ENCODE assay signal across 1 cellular context in genomic region chr10:101285519-101286070, GRCh38.
TF ChIP-seq lines count a peak whose summit lies in the region.

No MANE protein-coding gene starts in this region.

TF ChIP-seq in H1, 55 proteins besides CTCF, POLR2A, EP300 and RAD21 (continued from another document):
- TF ChIP-seq MAX (IDR thresholded peaks at IDR 0.05): peak; percentile 95
- no peak for TF ChIP-seq CBX8 (IDR thresholded peaks at IDR 0.05; ENCODE audit: borderline replicate concordance, low read depth, low read length)
- peak; percentile 86 for TF ChIP-seq CTBP2 (IDR thresholded peaks at IDR 0.05; ENCODE audit: borderline replicate concordance, insufficient read depth, insufficient read length, low read length)
- TF ChIP-seq E2F6 (IDR thresholded peaks at IDR 0.05): peak; percentile 97
- TF ChIP-seq FOSL1 (IDR thresholded peaks at IDR 0.05; ENCODE audit: insufficient read depth, low read depth, low read length): no peak
- TF ChIP-seq BCL11A (IDR thresholded peaks at IDR 0.05; ENCODE audit: low read depth in 2 of 2, low read length in 2 of 2): no peak
- TF ChIP-seq ZNF274 (IDR thresholded peaks at IDR 0.05; ENCODE audit: borderline replicate concordance, extremely low read depth, low read length): no peak
- TF ChIP-seq SIN3A (conservative IDR thresholded peaks at IDR 0.05 in 1 of 2, IDR thresholded peaks at IDR 0.05 in 1 of 2; ENCODE audit: low read depth in 1 of 2, low read length in 2 of 2): peak; percentile 85 to 90; a peak in 3 of 4 replicates
- TF ChIP-seq ATF3 (IDR thresholded peaks at IDR 0.05; ENCODE audit: insufficient read depth, low read depth, low read length): no peak
- TF ChIP-seq BRCA1 (IDR thresholded peaks at IDR 0.05; ENCODE audit: low read depth, low read length): no peak
